In genomic region chr3:52128118-52128683, GRCh38 we compare ENCODE assay signal across 1 cellular context.
A peak's percentile ranks its signal among the peaks of the same experiment; 100 is the strongest.
TF ChIP-seq lines count a peak whose summit lies in the region.

No MANE protein-coding gene starts in this region.

TF ChIP-seq in K562, 482 proteins besides CTCF, POLR2A, EP300 and RAD21 (continued from another document and continues in another):
- TF ChIP-seq ZNF134 (CRISPR knock-in tag; conservative IDR thresholded peaks at IDR 0.05) (no peak), L3MBTL2 (IDR thresholded peaks at IDR 0.05) (peak; percentile 58), NR2C2 (CRISPR knock-in tag; IDR thresholded peaks at IDR 0.05) (no peak), NR2C2 (tag; IDR thresholded peaks at IDR 0.05) (peak; percentile 68), SLC30A9 (CRISPR knock-in tag; IDR thresholded peaks at IDR 0.05) (no peak), CBFA2T3 (IDR thresholded peaks at IDR 0.05) (peak; percentile 81), HMG20A (CRISPR knock-in tag; conservative IDR thresholded peaks at IDR 0.05) (no peak), ASH1L (IDR thresholded peaks at IDR 0.05; ENCODE audit: borderline replicate concordance, low read depth, partially characterized antibody) (no peak), ZNF121 (CRISPR knock-in tag; conservative IDR thresholded peaks at IDR 0.05) (no peak), ZFP30 (CRISPR knock-in tag; IDR thresholded peaks at IDR 0.05; ENCODE audit: borderline replicate concordance) (no peak), ZFX (CRISPR knock-in tag; IDR thresholded peaks at IDR 0.05) (peak; percentile 66), SMARCE1 (IDR thresholded peaks at IDR 0.05) (peak; percentile 53; the same call in 1 of the 2 replicates), ZNF644 (tag; IDR thresholded peaks at IDR 0.05; ENCODE audit: low read depth) (peak; percentile 28; the same call in 1 of the 2 replicates), GATA2 (CRISPR knock-in tag; IDR thresholded peaks at IDR 0.05) (peak; percentile 34; the same call in 1 of the 2 replicates), UBTF (IDR thresholded peaks at IDR 0.05; ENCODE audit: borderline replicate concordance in 1 of 2, low read depth in 2 of 2, low read length in 2 of 2) (peak in 1 of 2 experiments; percentile 63; a peak in 1 of 4 replicates), SRSF1 (IDR thresholded peaks at IDR 0.05; ENCODE audit: low read depth, low read length) (no peak), FOXA1 (IDR thresholded peaks at IDR 0.05; ENCODE audit: borderline replicate concordance) (no peak), KDM5B (IDR thresholded peaks at IDR 0.05; ENCODE audit: insufficient replicate concordance, low read depth, low read length) (no peak), MTF1 (CRISPR knock-in tag; IDR thresholded peaks at IDR 0.05; ENCODE audit: borderline replicate concordance) (no peak), TCF3 (CRISPR knock-in tag; IDR thresholded peaks at IDR 0.05) (peak; percentile 66), ZKSCAN1 (IDR thresholded peaks at IDR 0.05; ENCODE audit: low read depth, low read length) (no peak), ZNF778 (CRISPR knock-in tag; IDR thresholded peaks at IDR 0.05) (no peak), RREB1 (CRISPR knock-in tag; IDR thresholded peaks at IDR 0.05) (0 out of 2 replicates have a peak, but pooled peaks have one; percentile 53), ZNF57 (CRISPR knock-in tag; IDR thresholded peaks at IDR 0.05) (no peak), RBM39 (optimal IDR thresholded peaks at IDR 0.05; ENCODE audit: low read depth, low read length) (no peak), STAT5A (IDR thresholded peaks at IDR 0.05; ENCODE audit: borderline replicate concordance, low read length) (no peak), RNF219 (CRISPR knock-in tag; IDR thresholded peaks at IDR 0.05) (no peak), TRIM24 (IDR thresholded peaks at IDR 0.05) (peak in 1 of 2 experiments; percentile 29; a peak in 1 of 4 replicates), ZNF165 (CRISPR knock-in tag; IDR thresholded peaks at IDR 0.05; ENCODE audit: borderline replicate concordance) (no peak), PRDM10 (IDR thresholded peaks at IDR 0.05; ENCODE audit: partially characterized antibody) (peak; percentile 61), HDAC1 (IDR thresholded peaks at IDR 0.05) (peak in 1 of 2 experiments; percentile 73; a peak in 2 of 4 replicates), SMAD3 (CRISPR knock-in tag; conservative IDR thresholded peaks at IDR 0.05) (no peak), PHB2 (IDR thresholded peaks at IDR 0.05; ENCODE audit: low read depth) (no peak), CCAR2 (IDR thresholded peaks at IDR 0.05; ENCODE audit: low read depth, low read length) (no peak), ELF4 (CRISPR knock-in tag; IDR thresholded peaks at IDR 0.05) (no peak), TRIM25 (IDR thresholded peaks at IDR 0.05; ENCODE audit: borderline replicate concordance) (no peak), ZNF707 (CRISPR knock-in tag; conservative IDR thresholded peaks at IDR 0.05) (no peak), E2F5 (CRISPR knock-in tag; IDR thresholded peaks at IDR 0.05) (no peak), NR2C1 (IDR thresholded peaks at IDR 0.05) (no peak), NR2C1 (tag; IDR thresholded peaks at IDR 0.05) (peak; percentile 39; the same call in 1 of the 2 replicates), NFE2 (IDR thresholded peaks at IDR 0.05; ENCODE audit: low read depth) (peak; percentile 33; the same call in 1 of the 2 replicates), ZFPM2 (CRISPR knock-in tag; IDR thresholded peaks at IDR 0.05) (no peak), STAT5B (CRISPR knock-in tag; IDR thresholded peaks at IDR 0.05) (no peak), CGGBP1 (CRISPR knock-in tag; IDR thresholded peaks at IDR 0.05) (no peak), NBN (IDR thresholded peaks at IDR 0.05; ENCODE audit: low read depth) (peak; percentile 83; the same call in 1 of the 2 replicates), E2F8 (IDR thresholded peaks at IDR 0.05; ENCODE audit: low read depth, partially characterized antibody) (no peak)
